In the genomic region with DNA sequence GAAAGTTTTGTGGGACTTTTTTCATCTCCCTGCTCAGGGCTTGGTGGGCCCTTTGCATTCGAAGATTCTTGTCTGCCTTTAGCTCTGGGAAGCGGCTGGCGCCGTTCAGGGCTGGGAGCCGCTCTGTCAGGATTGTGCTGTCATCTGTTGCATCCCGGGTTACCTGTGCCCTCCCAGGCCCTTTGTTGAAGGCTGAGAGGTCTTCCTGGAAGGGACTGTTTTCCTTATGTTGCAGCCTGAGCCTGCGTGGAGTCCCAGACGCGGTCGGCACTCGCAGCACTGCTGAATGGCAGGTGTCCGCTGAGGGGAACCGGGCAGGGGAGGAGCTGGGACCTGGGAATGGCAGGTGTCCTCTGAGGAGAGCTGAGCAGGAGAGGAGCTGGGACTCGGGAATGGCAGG, we compare ENCODE assay signal across 1 cellular context.
TF ChIP-seq lines count a peak whose summit lies in the region.

No MANE protein-coding gene starts in this region.

TF ChIP-seq in H1, 55 proteins besides CTCF, POLR2A, EP300 and RAD21 (continued from another document):
- TF ChIP-seq, protein P1, sequence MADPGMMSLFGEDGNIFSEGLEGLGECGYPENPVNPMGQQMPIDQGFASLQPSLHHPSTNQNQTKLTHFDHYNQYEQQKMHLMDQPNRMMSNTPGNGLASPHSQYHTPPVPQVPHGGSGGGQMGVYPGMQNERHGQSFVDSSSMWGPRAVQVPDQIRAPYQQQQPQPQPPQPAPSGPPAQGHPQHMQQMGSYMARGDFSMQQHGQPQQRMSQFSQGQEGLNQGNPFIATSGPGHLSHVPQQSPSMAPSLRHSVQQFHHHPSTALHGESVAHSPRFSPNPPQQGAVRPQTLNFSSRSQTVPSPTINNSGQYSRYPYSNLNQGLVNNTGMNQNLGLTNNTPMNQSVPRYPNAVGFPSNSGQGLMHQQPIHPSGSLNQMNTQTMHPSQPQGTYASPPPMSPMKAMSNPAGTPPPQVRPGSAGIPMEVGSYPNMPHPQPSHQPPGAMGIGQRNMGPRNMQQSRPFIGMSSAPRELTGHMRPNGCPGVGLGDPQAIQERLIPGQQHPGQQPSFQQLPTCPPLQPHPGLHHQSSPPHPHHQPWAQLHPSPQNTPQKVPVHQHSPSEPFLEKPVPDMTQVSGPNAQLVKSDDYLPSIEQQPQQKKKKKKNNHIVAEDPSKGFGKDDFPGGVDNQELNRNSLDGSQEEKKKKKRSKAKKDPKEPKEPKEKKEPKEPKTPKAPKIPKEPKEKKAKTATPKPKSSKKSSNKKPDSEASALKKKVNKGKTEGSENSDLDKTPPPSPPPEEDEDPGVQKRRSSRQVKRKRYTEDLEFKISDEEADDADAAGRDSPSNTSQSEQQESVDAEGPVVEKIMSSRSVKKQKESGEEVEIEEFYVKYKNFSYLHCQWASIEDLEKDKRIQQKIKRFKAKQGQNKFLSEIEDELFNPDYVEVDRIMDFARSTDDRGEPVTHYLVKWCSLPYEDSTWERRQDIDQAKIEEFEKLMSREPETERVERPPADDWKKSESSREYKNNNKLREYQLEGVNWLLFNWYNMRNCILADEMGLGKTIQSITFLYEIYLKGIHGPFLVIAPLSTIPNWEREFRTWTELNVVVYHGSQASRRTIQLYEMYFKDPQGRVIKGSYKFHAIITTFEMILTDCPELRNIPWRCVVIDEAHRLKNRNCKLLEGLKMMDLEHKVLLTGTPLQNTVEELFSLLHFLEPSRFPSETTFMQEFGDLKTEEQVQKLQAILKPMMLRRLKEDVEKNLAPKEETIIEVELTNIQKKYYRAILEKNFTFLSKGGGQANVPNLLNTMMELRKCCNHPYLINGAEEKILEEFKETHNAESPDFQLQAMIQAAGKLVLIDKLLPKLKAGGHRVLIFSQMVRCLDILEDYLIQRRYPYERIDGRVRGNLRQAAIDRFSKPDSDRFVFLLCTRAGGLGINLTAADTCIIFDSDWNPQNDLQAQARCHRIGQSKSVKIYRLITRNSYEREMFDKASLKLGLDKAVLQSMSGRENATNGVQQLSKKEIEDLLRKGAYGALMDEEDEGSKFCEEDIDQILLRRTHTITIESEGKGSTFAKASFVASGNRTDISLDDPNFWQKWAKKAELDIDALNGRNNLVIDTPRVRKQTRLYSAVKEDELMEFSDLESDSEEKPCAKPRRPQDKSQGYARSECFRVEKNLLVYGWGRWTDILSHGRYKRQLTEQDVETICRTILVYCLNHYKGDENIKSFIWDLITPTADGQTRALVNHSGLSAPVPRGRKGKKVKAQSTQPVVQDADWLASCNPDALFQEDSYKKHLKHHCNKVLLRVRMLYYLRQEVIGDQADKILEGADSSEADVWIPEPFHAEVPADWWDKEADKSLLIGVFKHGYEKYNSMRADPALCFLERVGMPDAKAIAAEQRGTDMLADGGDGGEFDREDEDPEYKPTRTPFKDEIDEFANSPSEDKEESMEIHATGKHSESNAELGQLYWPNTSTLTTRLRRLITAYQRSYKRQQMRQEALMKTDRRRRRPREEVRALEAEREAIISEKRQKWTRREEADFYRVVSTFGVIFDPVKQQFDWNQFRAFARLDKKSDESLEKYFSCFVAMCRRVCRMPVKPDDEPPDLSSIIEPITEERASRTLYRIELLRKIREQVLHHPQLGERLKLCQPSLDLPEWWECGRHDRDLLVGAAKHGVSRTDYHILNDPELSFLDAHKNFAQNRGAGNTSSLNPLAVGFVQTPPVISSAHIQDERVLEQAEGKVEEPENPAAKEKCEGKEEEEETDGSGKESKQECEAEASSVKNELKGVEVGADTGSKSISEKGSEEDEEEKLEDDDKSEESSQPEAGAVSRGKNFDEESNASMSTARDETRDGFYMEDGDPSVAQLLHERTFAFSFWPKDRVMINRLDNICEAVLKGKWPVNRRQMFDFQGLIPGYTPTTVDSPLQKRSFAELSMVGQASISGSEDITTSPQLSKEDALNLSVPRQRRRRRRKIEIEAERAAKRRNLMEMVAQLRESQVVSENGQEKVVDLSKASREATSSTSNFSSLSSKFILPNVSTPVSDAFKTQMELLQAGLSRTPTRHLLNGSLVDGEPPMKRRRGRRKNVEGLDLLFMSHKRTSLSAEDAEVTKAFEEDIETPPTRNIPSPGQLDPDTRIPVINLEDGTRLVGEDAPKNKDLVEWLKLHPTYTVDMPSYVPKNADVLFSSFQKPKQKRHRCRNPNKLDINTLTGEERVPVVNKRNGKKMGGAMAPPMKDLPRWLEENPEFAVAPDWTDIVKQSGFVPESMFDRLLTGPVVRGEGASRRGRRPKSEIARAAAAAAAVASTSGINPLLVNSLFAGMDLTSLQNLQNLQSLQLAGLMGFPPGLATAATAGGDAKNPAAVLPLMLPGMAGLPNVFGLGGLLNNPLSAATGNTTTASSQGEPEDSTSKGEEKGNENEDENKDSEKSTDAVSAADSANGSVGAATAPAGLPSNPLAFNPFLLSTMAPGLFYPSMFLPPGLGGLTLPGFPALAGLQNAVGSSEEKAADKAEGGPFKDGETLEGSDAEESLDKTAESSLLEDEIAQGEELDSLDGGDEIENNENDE (IDR thresholded peaks at IDR 0.05; ENCODE audit: insufficient replicate concordance, low read length): no peak
- TF ChIP-seq CBX8 (IDR thresholded peaks at IDR 0.05; ENCODE audit: borderline replicate concordance, low read depth, low read length) (no peak), CREB1 (IDR thresholded peaks at IDR 0.05) (no peak), CTBP2 (IDR thresholded peaks at IDR 0.05; ENCODE audit: borderline replicate concordance, insufficient read depth, insufficient read length, low read length) (no peak), FOSL1 (IDR thresholded peaks at IDR 0.05; ENCODE audit: insufficient read depth, low read depth, low read length) (no peak), SUZ12 (IDR thresholded peaks at IDR 0.05; ENCODE audit: low read length) (no peak), TBP (IDR thresholded peaks at IDR 0.05; ENCODE audit: low read depth, low read length) (no peak)
